13 cellular contexts compared by ENCODE assay signal in genomic region chr1:30253807-30254440, GRCh38.
DNase-seq lines count a peak whose midpoint lies in the region; ATAC-seq and TF ChIP-seq lines count a peak whose summit lies in the region.
"Had no signal": no experiment of that assay in that cellular context is flagged by ENCODE, and none has a peak within 500 bp of the region (broad histone marks: within the 10 kb centered on the region; RNA-seq: fewer than 3 reads in every experiment).

No MANE protein-coding gene starts in this region.

- TF ChIP-seq POLR2A in stomach (IDR thresholded peaks at IDR 0.05) = no peak

- H3K27me3 Mint-ChIP-seq in WTC11 (ENCODE audit: low read depth) (no peaks in the 10 kb centered on the region), mesothelial cell of epicardium (ENCODE audit: low read depth) (peaks cover 64% of the 10 kb centered on the region)

- no peak for TF ChIP-seq EP300 in stomach (IDR thresholded peaks at IDR 0.05)

- H3K36me3 Mint-ChIP-seq in WTC11 = no peaks in the 10 kb centered on the region
- no peaks in the 10 kb centered on the region for H3K36me3 Mint-ChIP-seq in mesothelial cell of epicardium
- H3K36me3 Mint-ChIP-seq: CD8-positive, alpha-beta memory T cell had no signal

- no peaks in the 10 kb centered on the region; the same call in 1 of the 2 replicates for H3K27me3 ChIP-seq in H7 (ENCODE audit: control insufficient read depth, insufficient read depth, low read length)
- peaks cover 0 to 75% (median 32%) of the 10 kb centered on the region in 3 donors for H3K27me3 ChIP-seq in stomach
- H3K27me3 ChIP-seq in right atrium auricular region = no peaks in the 10 kb centered on the region

- peaks cover 7% of the 10 kb centered on the region for H3K4me1 Mint-ChIP-seq in WTC11
- H3K4me1 Mint-ChIP-seq in mesothelial cell of epicardium = peaks cover 5% of the 10 kb centered on the region
- H3K4me1 Mint-ChIP-seq: CD8-positive, alpha-beta memory T cell had no signal

- no peaks in the 10 kb centered on the region for H3K9me3 Mint-ChIP-seq in WTC11
- no peaks in the 10 kb centered on the region for H3K9me3 Mint-ChIP-seq in mesothelial cell of epicardium
- H3K9me3 Mint-ChIP-seq: CD8-positive, alpha-beta memory T cell had no signal

- no peak for TF ChIP-seq CTCF in WTC11 (IDR thresholded peaks at IDR 0.05)
- no peak for TF ChIP-seq CTCF in stomach (IDR thresholded peaks at IDR 0.05)
- no peak for TF ChIP-seq CTCF in right atrium auricular region (IDR thresholded peaks at IDR 0.05)
- TF ChIP-seq CTCF in mesothelial cell of epicardium (IDR thresholded peaks at IDR 0.05; ENCODE audit: unreplicated experiment) = no peak

- intact Hi-C loops in stomach (cut with DNase I; ENCODE audit: low total_unique reads) = no loop called here

- 72 to 83% (median 79%) methylated on average over 7 to 8 of the region's 8 CpGs for WGBS in stomach, 5 donors

- POLR2A ChIA-PET in WTC11 (lab: Charles Lee) = no interaction called here

- CTCF ChIA-PET in WTC11 (lab: Charles Lee) = interaction anchor here (1.9 to 2.8 kb wide), 2 partner anchors 21 to 126 kb away, joined by 5 to 10 read pairs; no protein-coding TSS in a partner anchor

- peak; percentile 77 for ATAC-seq in WTC11
- ATAC-seq: Panc1, SK-N-SH treated with all-trans-retinoic acid at 6 μM for 48 hours had no signal

- H3K4me3 Mint-ChIP-seq in WTC11 (no peak overlapping the region), mesothelial cell of epicardium (no peak overlapping the region)
- H3K4me3 Mint-ChIP-seq: CD8-positive, alpha-beta memory T cell had no signal

- H3K36me3 ChIP-seq in H7 (replicated peaks; ENCODE audit: control insufficient read depth, insufficient read depth, low read length) (no peaks in the 10 kb centered on the region), stomach (no peaks in the 10 kb centered on the region), right atrium auricular region (no peaks in the 10 kb centered on the region)

- DNase-seq in H7 (peak; percentile 71), WTC11 (ENCODE audit: low spot score) (peak; percentile 33), iPS-NIHi11 (ENCODE audit: low spot score) (peak; percentile 35), stomach (no peak), right atrium auricular region (ENCODE audit: low spot score) (no peak), OCI-M1 (lab: John Stamatoyannopoulos, UW) (no peak), mesothelial cell of epicardium (ENCODE audit: low spot score in 2 of 2, unreplicated experiment in 2 of 2) (no peak)
- DNase-seq: CD8-positive, alpha-beta memory T cell; DND-41; NCI-H146; SHP77 had no signal

- no peak overlapping the region for H3K27ac ChIP-seq in stomach
- H3K27ac ChIP-seq in right atrium auricular region = no peak overlapping the region

- no peak overlapping the region for H3K4me3 ChIP-seq in H7 (ENCODE audit: insufficient read depth, low read depth, low read length)
- H3K4me3 ChIP-seq in stomach = no peak overlapping the region
- no peak overlapping the region for H3K4me3 ChIP-seq in right atrium auricular region

- H3K27ac Mint-ChIP-seq in WTC11 = no peak overlapping the region
- H3K27ac Mint-ChIP-seq in mesothelial cell of epicardium = no peak overlapping the region
- H3K27ac Mint-ChIP-seq: CD8-positive, alpha-beta memory T cell had no signal

- no peaks in the 10 kb centered on the region for H3K4me1 ChIP-seq in stomach
- H3K4me1 ChIP-seq in right atrium auricular region = no peaks in the 10 kb centered on the region

- H3K9me3 ChIP-seq in stomach = no peaks in the 10 kb centered on the region
- H3K9me3 ChIP-seq in right atrium auricular region = no peaks in the 10 kb centered on the region

TF ChIP-seq in WTC11, 78 proteins besides CTCF, POLR2A, EP300 and RAD21:
- TF ChIP-seq ZNF423 (CRISPR knock-in tag; IDR thresholded peaks at IDR 0.05) = peak; percentile 39; the same call in 1 of the 2 replicates
- TF ChIP-seq NFATC4 (CRISPR knock-in tag; IDR thresholded peaks at IDR 0.05) = no peak

Comparison
In these comparisons a context has a peak if more than half of its experiments do, and no peak if none do; other contexts are left out.
1. DNase-seq: peak in H7 (single experiment), WTC11 (single experiment) and iPS-NIHi11 (single experiment); none in stomach (single experiment), right atrium auricular region (single experiment), OCI-M1 (single experiment) and mesothelial cell of epicardium (0 of 2).